ENCODE assay signal across 7 cellular contexts in genomic region chr13:48591166-48591872, GRCh38. TPM values are rescaled to one million over a fixed set of nuclear protein-coding genes. Genes with fewer than 3 reads are reported as not detected.
DNase-seq lines count a peak whose midpoint lies in the region; FAIRE-seq and TF ChIP-seq lines count a peak whose summit lies in the region.
"Not testable (repeated sequence)": the region's sequence is repeated elsewhere in the genome, so short reads cannot be mapped to it uniquely, and the experiment has no call there.

No MANE protein-coding gene starts in this region.

- not testable (repeated sequence) for H3K9me2 ChIP-seq in Karpas-422 (replicated peaks; ENCODE audit: insufficient read depth, low read length)

- not testable (repeated sequence) for H3K9me3 ChIP-seq in Karpas-422 (ENCODE audit: low read length); trophoblast cell (ENCODE audit: insufficient read depth, low read depth, low read length)
- peaks cover 52% of the 10 kb centered on the region for H3K9me3 ChIP-seq in endodermal cell (ENCODE audit: control insufficient read depth, low read length)

- H3K4me1 Mint-ChIP-seq in endodermal cell: peaks cover 20% of the 10 kb centered on the region

- not testable (repeated sequence) for H3K27ac Mint-ChIP-seq in endodermal cell

- not testable (repeated sequence) for H3K36me3 ChIP-seq in Karpas-422 (ENCODE audit: insufficient read depth, low read length); endodermal cell (ENCODE audit: control insufficient read depth, insufficient read depth, low read length); trophoblast cell (ENCODE audit: control insufficient read depth in 1 of 2, insufficient read depth in 2 of 2, low read length in 2 of 2)

- 0 out of 2 replicates have a peak overlapping the region, but pooled peaks have one; percentile 4 for H3K9ac ChIP-seq in Karpas-422 (ENCODE audit: low read length)
- not testable (repeated sequence) for H3K9ac ChIP-seq in endodermal cell (ENCODE audit: extremely low read depth, low read length, poor library complexity, severe bottlenecking); trophoblast cell (ENCODE audit: low read length)

- H3K27me3 Mint-ChIP-seq in endodermal cell (ENCODE audit: insufficient read depth): not testable (repeated sequence)

- H3K4me3 ChIP-seq in Karpas-422 (ENCODE audit: low read length); trophoblast cell (ENCODE audit: low read depth, low read length): not testable (repeated sequence)
- H3K4me3 ChIP-seq in endodermal cell (ENCODE audit: low read length): peak overlapping the region; percentile 66

- H3K27ac ChIP-seq in Karpas-422 (ENCODE audit: low read length): peak overlapping the region; percentile 95
- peak overlapping the region; percentile 23; the same call in 1 of the 2 replicates for H3K27ac ChIP-seq in VCaP
- not testable (repeated sequence) for H3K27ac ChIP-seq in endodermal cell (ENCODE audit: low read depth, low read length); trophoblast cell (ENCODE audit: low read depth, low read length)

- peaks cover 47% of the 10 kb centered on the region for H3K9me3 Mint-ChIP-seq in endodermal cell

- not testable (repeated sequence) for H3K18ac ChIP-seq in trophoblast cell (ENCODE audit: low read length)

- WGBS in endodermal cell (ENCODE audit: insufficient coverage in 1 of 2, insufficient read length in 1 of 2), 2 experiments: 90 to 93% methylated on average over 9 to 12 of the region's 12 CpGs
- no CpG with 5 or more reads among the region's 12 CpGs for WGBS in trophoblast cell (ENCODE audit: extremely low coverage, insufficient coverage, insufficient read length)

- H3K4ac ChIP-seq in trophoblast cell (ENCODE audit: low read depth, low read length): not testable (repeated sequence)

- H4K20me1 ChIP-seq in Karpas-422 (ENCODE audit: insufficient read depth, low read depth, low read length): not testable (repeated sequence)

- not testable (repeated sequence) for H3K79me2 ChIP-seq in Karpas-422 (ENCODE audit: low read length); trophoblast cell (ENCODE audit: control insufficient read depth, insufficient read depth, low read length, poor library complexity)

- not testable (repeated sequence) for H4K8ac ChIP-seq in trophoblast cell (ENCODE audit: low read depth, low read length)

- H4K91ac ChIP-seq in trophoblast cell (ENCODE audit: low read depth, low read length): not testable (repeated sequence)

- not testable (repeated sequence) for H3K14ac ChIP-seq in trophoblast cell (ENCODE audit: low read length)

- DNase-seq in GM18507 (ENCODE audit: extremely low spot score, insufficient read length, low read depth); Karpas-422; endodermal cell: not testable (repeated sequence)
- DNase-seq in kidney glomerular epithelial cell (lab: John Stamatoyannopoulos, UW) (peak; percentile 74), mucosa of gallbladder (ENCODE audit: low spot score) (peak; percentile 58), trophoblast cell (peak; percentile 72 to 90)

- peaks cover 79% of the 10 kb centered on the region for H3K4me1 ChIP-seq in Karpas-422 (ENCODE audit: low read length)
- H3K4me1 ChIP-seq in endodermal cell (ENCODE audit: control insufficient read depth, insufficient read depth, low read length); trophoblast cell (ENCODE audit: control insufficient read depth in 1 of 2, insufficient read depth in 2 of 2, low read length in 2 of 2): not testable (repeated sequence)

- FAIRE-seq in GM18507 (lab: Jason Lieb, UNC): peak; percentile 33

- not testable (repeated sequence) for H3K23ac ChIP-seq in trophoblast cell (ENCODE audit: low read length)

- H3K27me3 ChIP-seq in Karpas-422 (ENCODE audit: low read length); endodermal cell (ENCODE audit: control insufficient read depth, insufficient read depth, low read length, poor library complexity, severe bottlenecking); trophoblast cell (ENCODE audit: insufficient read depth, low read length): not testable (repeated sequence)

- H3K4me3 Mint-ChIP-seq in endodermal cell: not testable (repeated sequence)

- not testable (repeated sequence) for H2BK120ac ChIP-seq in trophoblast cell (ENCODE audit: insufficient read depth, low read length, poor library complexity)

- H2AK5ac ChIP-seq in trophoblast cell (ENCODE audit: low read length): not testable (repeated sequence)

- H2BK5ac ChIP-seq in trophoblast cell (ENCODE audit: low read depth, low read length, poor library complexity): not testable (repeated sequence)

- peaks cover 14% of the 10 kb centered on the region for H3K36me3 Mint-ChIP-seq in endodermal cell (ENCODE audit: low read depth)

- not testable (repeated sequence) for TF ChIP-seq CTCF in VCaP (conservative IDR thresholded peaks at IDR 0.05); endodermal cell (conservative IDR thresholded peaks at IDR 0.05)

- peak overlapping the region; percentile 42 for H3K4me2 ChIP-seq in Karpas-422 (ENCODE audit: low read depth, low read length, poor library complexity, severe bottlenecking)
- H3K4me2 ChIP-seq in trophoblast cell (ENCODE audit: low read length): not testable (repeated sequence)

- H2BK12ac ChIP-seq in trophoblast cell (ENCODE audit: low read length): not testable (repeated sequence)

- H3K79me1 ChIP-seq in trophoblast cell (ENCODE audit: low read length): not testable (repeated sequence)

- not testable (repeated sequence) for H4K12ac ChIP-seq in trophoblast cell (ENCODE audit: low read depth, low read length)

- peak overlapping the region; percentile 81; the same call in 1 of the 2 replicates for H2AFZ ChIP-seq in Karpas-422 (ENCODE audit: low read length)
- not testable (repeated sequence) for H2AFZ ChIP-seq in trophoblast cell (ENCODE audit: insufficient read depth, low read length, poor library complexity)

RNA-seq across cellular contexts. Expression of gene RCBTB2, which starts 58.4 kb away (rescaled TPM):
- total RNA-seq in Karpas-422 (2014; rRNA removed; shearing (Covaris generic); ENCODE audit: low replicate concordance): 20.2 and 25.6 TPM in 2 replicates
- total RNA-seq in endodermal cell (1 to 10 TPM; 3.1 to 7.3 TPM), mucosa of gallbladder (18.3 TPM)
- polyA plus RNA-seq in endodermal cell (2013, experiment 1 of 2): 22.5 TPM
- 22.1 TPM for polyA plus RNA-seq in endodermal cell (2013, experiment 2 of 2)
- 3.6 and 4.2 TPM in 2 replicates for polyA plus RNA-seq in trophoblast cell (2013)
